Comparison of ENCODE assay signal across 18 cellular contexts in genomic region chrX:105910563-105911105, GRCh38.
A peak's percentile ranks its signal among the peaks of the same experiment; 100 is the strongest.
DNase-seq lines count a peak whose midpoint lies in the region; ATAC-seq, FAIRE-seq and TF ChIP-seq lines count a peak whose summit lies in the region.
"Had no signal": no experiment of that assay in that cellular context is flagged by ENCODE, and none has a peak within 500 bp of the region (broad histone marks: within the 10 kb centered on the region; RNA-seq: fewer than 3 reads in every experiment).

No MANE protein-coding gene starts in this region.

- no peak overlapping the region for H3K27ac Mint-ChIP-seq in astrocyte (ENCODE audit: unreplicated experiment)
- H3K27ac Mint-ChIP-seq in activated naive CD4-positive, alpha-beta T cell treated with anti-CD3 and anti-CD28 coated beads for 36 hours = no peak overlapping the region
- H3K27ac Mint-ChIP-seq: CD4-positive, alpha-beta memory T cell had no signal

- WGBS in A549 (ENCODE audit: missing lambda C conversion rate) = 1% methylated on average over 3 of the region's 3 CpGs

- no peak for TF ChIP-seq POLR2A in A549 (IDR thresholded peaks at IDR 0.05; ENCODE audit: low read length)

- intact Hi-C loops in activated naive CD4-positive, alpha-beta T cell treated with anti-CD3 and anti-CD28 coated beads for 36 hours (cut with micrococcal nuclease) = no loop called here

- POLR2A ChIA-PET in A549 (lab: Yijun Ruan, JAX) = no interaction called here

- no peaks in the 10 kb centered on the region for H3K4me1 ChIP-seq in A549
- no peaks in the 10 kb centered on the region for H3K4me1 ChIP-seq in astrocyte (ENCODE audit: insufficient read depth, low read length)
- H3K4me1 ChIP-seq: BE2C had no signal

- CTCF ChIA-PET in A549 (lab: Yijun Ruan, JAX) = no interaction called here
- CTCF ChIA-PET in activated naive CD4-positive, alpha-beta T cell treated with anti-CD3 and anti-CD28 coated beads for 36 hours (lab: Charles Lee) = no interaction called here

- H3K4me3 Mint-ChIP-seq in astrocyte (ENCODE audit: unreplicated experiment) = no peak overlapping the region
- H3K4me3 Mint-ChIP-seq in activated naive CD4-positive, alpha-beta T cell treated with anti-CD3 and anti-CD28 coated beads for 36 hours = no peak overlapping the region
- H3K4me3 Mint-ChIP-seq: CD4-positive, alpha-beta memory T cell had no signal

- FAIRE-seq in A549 (lab: Jason Lieb, UNC) = no peak
- FAIRE-seq in astrocyte (lab: Jason Lieb, UNC) = no peak
- no peak for FAIRE-seq in HTR-8/SVneo (lab: Jason Lieb, UNC)
- FAIRE-seq: A204.1, GM12892, H54 had no signal

- DNase-seq in A549 (ENCODE audit: low read depth in 1 of 2, low spot score in 1 of 2) (no peak), HuH-7 (ENCODE audit: low spot score) (peak; percentile 2), astrocyte (ENCODE audit: low read depth) (peak; percentile 31), iris pigment epithelial cell (ENCODE audit: low read depth) (peak; percentile 73), HTR-8/SVneo (ENCODE audit: insufficient read length, low spot score) (no peak), occipital lobe (lab: John Stamatoyannopoulos, UW) (no peak)
- DNase-seq in activated naive CD4-positive, alpha-beta T cell treated with anti-CD3 and anti-CD28 coated beads for 36 hours = no peak
- DNase-seq in NK-92 treated with Interleukin-12 subunit alpha and Interleukin-12 subunit beta, amount 100 ng/mL, for 24 hours (lab: John Stamatoyannopoulos, UW) = no peak
- DNase-seq: BE2C; CD4-positive, alpha-beta memory T cell; DND-41; GDM1; KG1 had no signal

- H4K20me1 ChIP-seq in astrocyte (ENCODE audit: insufficient read depth, low read length) = no peaks in the 10 kb centered on the region

- no peaks in the 10 kb centered on the region for H3K27me3 Mint-ChIP-seq in astrocyte (ENCODE audit: low read depth, unreplicated experiment)
- no peaks in the 10 kb centered on the region for H3K27me3 Mint-ChIP-seq in activated naive CD4-positive, alpha-beta T cell treated with anti-CD3 and anti-CD28 coated beads for 36 hours (ENCODE audit: low read depth)
- H3K27me3 Mint-ChIP-seq: CD4-positive, alpha-beta memory T cell had no signal

- no peak overlapping the region for H3K9ac ChIP-seq in astrocyte (ENCODE audit: low read length)

- H2AFZ ChIP-seq in astrocyte (ENCODE audit: low read depth, low read length) = no peak overlapping the region

- no peak overlapping the region for H3K4me3 ChIP-seq in A549
- H3K4me3 ChIP-seq in astrocyte (ENCODE audit: insufficient read depth, low read depth, low read length) = no peak overlapping the region

- H3K4me2 ChIP-seq in A549 (no peak overlapping the region), astrocyte (ENCODE audit: low read length) (no peak overlapping the region)

- H3K27ac ChIP-seq in A549 = no peak overlapping the region
- no peak overlapping the region for H3K27ac ChIP-seq in astrocyte (ENCODE audit: low read depth, low read length)
- H3K27ac ChIP-seq: C4-2B had no signal

- TF ChIP-seq CTCF in A549 (IDR thresholded peaks at IDR 0.05) = no peak
- TF ChIP-seq CTCF in astrocyte (IDR thresholded peaks at IDR 0.05; ENCODE audit: insufficient read depth, low read depth, low read length) = no peak

- H3K9me3 ChIP-seq in A549 (no peaks in the 10 kb centered on the region), astrocyte (ENCODE audit: insufficient read depth, low read depth, low read length) (no peaks in the 10 kb centered on the region)
- H3K9me3 ChIP-seq: BE2C had no signal

- H3K27me3 ChIP-seq in astrocyte (ENCODE audit: insufficient read depth, low read length) = no peaks in the 10 kb centered on the region
- H3K27me3 ChIP-seq: BE2C had no signal

- H3K9me3 Mint-ChIP-seq in astrocyte (ENCODE audit: unreplicated experiment) = no peaks in the 10 kb centered on the region
- H3K9me3 Mint-ChIP-seq in activated naive CD4-positive, alpha-beta T cell treated with anti-CD3 and anti-CD28 coated beads for 36 hours = no peaks in the 10 kb centered on the region
- H3K9me3 Mint-ChIP-seq: CD4-positive, alpha-beta memory T cell had no signal

- H3K36me3 Mint-ChIP-seq in astrocyte (ENCODE audit: low read depth, unreplicated experiment) = no peaks in the 10 kb centered on the region
- no peaks in the 10 kb centered on the region for H3K36me3 Mint-ChIP-seq in activated naive CD4-positive, alpha-beta T cell treated with anti-CD3 and anti-CD28 coated beads for 36 hours (ENCODE audit: low read depth)
- H3K36me3 Mint-ChIP-seq: CD4-positive, alpha-beta memory T cell had no signal

- ATAC-seq in A549 = no peak
- ATAC-seq: HCT116 had no signal

- no peaks in the 10 kb centered on the region for H3K36me3 ChIP-seq in astrocyte (ENCODE audit: insufficient read depth, low read length)
- H3K36me3 ChIP-seq: BE2C had no signal

- no peaks in the 10 kb centered on the region for H3K4me1 Mint-ChIP-seq in astrocyte (ENCODE audit: low read depth, unreplicated experiment)
- H3K4me1 Mint-ChIP-seq in activated naive CD4-positive, alpha-beta T cell treated with anti-CD3 and anti-CD28 coated beads for 36 hours (ENCODE audit: low read depth) = no peaks in the 10 kb centered on the region
- H3K4me1 Mint-ChIP-seq: CD4-positive, alpha-beta memory T cell had no signal

- no peak for TF ChIP-seq EP300 in A549 (IDR thresholded peaks at IDR 0.05)

- no peaks in the 10 kb centered on the region for H3K79me2 ChIP-seq in astrocyte (ENCODE audit: insufficient read depth, low read length)

- TF ChIP-seq RAD21 in A549 (conservative IDR thresholded peaks at IDR 0.05 in 1 of 2, IDR thresholded peaks at IDR 0.05 in 1 of 2) = no peak

TF ChIP-seq in A549, 52 proteins besides CTCF, POLR2A, EP300 and RAD21:
- no peak for TF ChIP-seq JUNB (IDR thresholded peaks at IDR 0.05)
- no peak for TF ChIP-seq FOSB (CRISPR knock-in tag; IDR thresholded peaks at IDR 0.05)
- no peak for TF ChIP-seq E2F6 (IDR thresholded peaks at IDR 0.05; ENCODE audit: borderline replicate concordance, low read depth)
- no peak for TF ChIP-seq MYC (IDR thresholded peaks at IDR 0.05; ENCODE audit: borderline replicate concordance, low read length)
- TF ChIP-seq KDM1A (IDR thresholded peaks at IDR 0.05; ENCODE audit: low read depth) = no peak
- TF ChIP-seq FOXS1 (CRISPR knock-in tag; IDR thresholded peaks at IDR 0.05) = no peak
- peak; percentile 51 for TF ChIP-seq MAFK (IDR thresholded peaks at IDR 0.05; ENCODE audit: partially characterized antibody)
- TF ChIP-seq HEYL (CRISPR knock-in tag; IDR thresholded peaks at IDR 0.05) = no peak
TF ChIP-seq in A549: peak in this region for 1.

Comparison
In these comparisons a context has a peak if more than half of its experiments do, and no peak if none do; other contexts are left out.
1. DNase-seq: peak in HuH-7 (single experiment), astrocyte (single experiment) and iris pigment epithelial cell (single experiment); none in A549 (0 of 2), HTR-8/SVneo (single experiment), activated naive CD4-positive, alpha-beta T cell treated with anti-CD3 and anti-CD28 coated beads for 36 hours (single experiment), NK-92 treated with Interleukin-12 subunit alpha and Interleukin-12 subunit beta, amount 100 ng/mL, for 24 hours (single experiment) and occipital lobe (single experiment).